10 cellular contexts compared by ENCODE assay signal in the genomic region with DNA sequence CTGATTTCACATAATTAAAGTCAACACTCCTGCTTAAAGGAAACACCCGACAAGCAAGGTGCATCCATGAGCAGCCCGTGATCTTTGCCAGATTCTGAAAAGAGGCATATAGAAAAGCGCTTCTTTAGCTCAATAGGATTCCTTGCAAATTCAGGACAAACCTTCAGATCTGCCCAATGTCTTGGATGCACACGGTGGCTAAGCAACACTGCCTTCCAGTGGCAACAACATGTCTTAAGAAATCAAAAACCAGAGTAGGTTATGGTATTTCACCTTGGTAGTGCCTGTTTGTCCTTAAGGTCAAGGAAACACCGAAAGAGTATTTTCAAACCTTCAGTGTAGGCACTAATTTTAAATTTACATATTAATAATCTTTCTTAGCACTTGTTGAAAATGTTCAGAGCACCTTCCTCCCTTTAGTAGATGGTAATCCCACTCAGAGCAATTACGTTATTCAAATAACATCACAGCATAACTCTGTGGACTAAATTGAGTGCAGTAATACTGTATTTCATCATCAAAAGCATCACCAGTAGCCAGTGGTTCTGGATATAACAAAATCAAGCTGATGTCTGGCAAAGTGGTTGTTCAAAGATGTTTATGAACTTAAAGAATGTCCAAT. TPM values are rescaled to one million over a fixed set of nuclear protein-coding genes. Genes with fewer than 3 reads are reported as not detected.
DNase-seq lines count a peak whose midpoint lies in the region; ATAC-seq and TF ChIP-seq lines count a peak whose summit lies in the region.
"Had no signal": no experiment of that assay in that cellular context is flagged by ENCODE, and none has a peak within 500 bp of the region (broad histone marks: within the 10 kb centered on the region; RNA-seq: fewer than 3 reads in every experiment).

No MANE protein-coding gene starts in this region.

- H3K4me1 ChIP-seq in naive thymus-derived CD4-positive, alpha-beta T cell (ENCODE audit: control insufficient read depth in 2 of 2, insufficient read depth in 2 of 2, low read length in 2 of 2), result no peaks in the 10 kb centered on the region

- no peak overlapping the region for H3K4me3 ChIP-seq in naive thymus-derived CD4-positive, alpha-beta T cell (ENCODE audit: low read length)

- no peaks in the 10 kb centered on the region for H3K36me3 ChIP-seq in naive thymus-derived CD4-positive, alpha-beta T cell (ENCODE audit: control insufficient read depth in 2 of 3, insufficient read depth in 3 of 3, low read length in 3 of 3)

- H3K27me3 ChIP-seq in naive thymus-derived CD4-positive, alpha-beta T cell (ENCODE audit: control insufficient read depth in 2 of 2, insufficient read depth in 2 of 2, low read length in 2 of 2), result peaks cover 0 to 4% of the 10 kb centered on the region in 2 donors

- TF ChIP-seq POLR2A in erythroblast (IDR thresholded peaks at IDR 0.05; ENCODE audit: low read length), result no peak

- peaks cover 74% of the 10 kb centered on the region for H3K4me1 Mint-ChIP-seq in nephron progenitor cell
- H3K4me1 Mint-ChIP-seq in naive thymus-derived CD4-positive, alpha-beta T cell, result no peaks in the 10 kb centered on the region

- peaks cover 8% of the 10 kb centered on the region for H3K9me3 Mint-ChIP-seq in nephron progenitor cell
- no peaks in the 10 kb centered on the region for H3K9me3 Mint-ChIP-seq in naive thymus-derived CD4-positive, alpha-beta T cell

- H3K27me3 Mint-ChIP-seq in nephron progenitor cell (ENCODE audit: low read depth, poor library complexity), result no peaks in the 10 kb centered on the region
- H3K27me3 Mint-ChIP-seq in naive thymus-derived CD4-positive, alpha-beta T cell, result peaks cover 0 to 21% (median 15%) of the 10 kb centered on the region in 5 donors

- CTCF ChIA-PET in naive thymus-derived CD4-positive, alpha-beta T cell (lab: Charles Lee), result no interaction called here

- peak; percentile 53 for TF ChIP-seq CTCF in nephron progenitor cell (IDR thresholded peaks at IDR 0.05)

- peaks cover 9% of the 10 kb centered on the region for H3K36me3 Mint-ChIP-seq in nephron progenitor cell (ENCODE audit: low read depth)
- no peaks in the 10 kb centered on the region for H3K36me3 Mint-ChIP-seq in naive thymus-derived CD4-positive, alpha-beta T cell

- H3K9me3 ChIP-seq in naive thymus-derived CD4-positive, alpha-beta T cell (ENCODE audit: control insufficient read depth in 2 of 3, low read length in 3 of 3), result no peaks in the 10 kb centered on the region

- POLR2A ChIA-PET in naive thymus-derived CD4-positive, alpha-beta T cell (lab: Charles Lee), result no interaction called here

- no peak overlapping the region for H3K27ac Mint-ChIP-seq in nephron progenitor cell
- no peak overlapping the region for H3K27ac Mint-ChIP-seq in naive thymus-derived CD4-positive, alpha-beta T cell

- ATAC-seq in naive thymus-derived CD4-positive, alpha-beta T cell, result no peak

- no peak overlapping the region for H3K4me3 Mint-ChIP-seq in nephron progenitor cell
- no peak overlapping the region for H3K4me3 Mint-ChIP-seq in naive thymus-derived CD4-positive, alpha-beta T cell

- no peak overlapping the region for H3K27ac ChIP-seq in naive thymus-derived CD4-positive, alpha-beta T cell (ENCODE audit: low read depth, low read length)

- intact Hi-C loops in naive thymus-derived CD4-positive, alpha-beta T cell (cut with micrococcal nuclease), result no loop called here

- DNase-seq in EH (ENCODE audit: low read depth) (peak; percentile 55), M059J (ENCODE audit: low read depth) (peak; percentile 66), cerebellum (ENCODE audit: low spot score) (peak; percentile 23), nephron progenitor cell (no peak), HuH-7 (ENCODE audit: low spot score) (no peak), erythroblast (lab: John Stamatoyannopoulos, UW) (no peak), UCSD-AML1 (lab: John Stamatoyannopoulos, UW; ENCODE audit: unreplicated experiment) (no peak)
- no peak for DNase-seq in naive thymus-derived CD4-positive, alpha-beta T cell
- DNase-seq: activated naive CD4-positive, alpha-beta T cell treated with anti-CD3 and anti-CD28 coated beads, Interleukin-2, amount 50 U/mL, for 16 hours; NCI-H1930 had no signal

RNA-seq across cellular contexts. Expression of gene CDKN3, which starts 58.0 kb away (rescaled TPM):
- total RNA-seq in M059J (2014; rRNA removed; shearing (Covaris generic)), result 179 and 192 TPM in 2 replicates
- total RNA-seq in cerebellum, result 11.3 TPM
- total RNA-seq in naive thymus-derived CD4-positive, alpha-beta T cell, result 10 to 100 TPM in 1 of 5 experiments, 1 to 10 TPM in 3, under 1 TPM in 1; 0.93 to 48.1 (median 3.0) TPM
- 1 to 10 TPM; 2.6 to 4.9 TPM for polyA plus RNA-seq in naive thymus-derived CD4-positive, alpha-beta T cell

Comparison
In these comparisons a context has a peak if more than half of its experiments do, and no peak if none do; other contexts are left out.
1. DNase-seq: peak in EH (single experiment), M059J (single experiment) and cerebellum (single experiment); none in nephron progenitor cell (single experiment), HuH-7 (single experiment), erythroblast (0 of 2), naive thymus-derived CD4-positive, alpha-beta T cell (0 of 9) and UCSD-AML1 (single experiment).